Comparison of ENCODE assay signal across 9 cellular contexts in the genomic region with DNA sequence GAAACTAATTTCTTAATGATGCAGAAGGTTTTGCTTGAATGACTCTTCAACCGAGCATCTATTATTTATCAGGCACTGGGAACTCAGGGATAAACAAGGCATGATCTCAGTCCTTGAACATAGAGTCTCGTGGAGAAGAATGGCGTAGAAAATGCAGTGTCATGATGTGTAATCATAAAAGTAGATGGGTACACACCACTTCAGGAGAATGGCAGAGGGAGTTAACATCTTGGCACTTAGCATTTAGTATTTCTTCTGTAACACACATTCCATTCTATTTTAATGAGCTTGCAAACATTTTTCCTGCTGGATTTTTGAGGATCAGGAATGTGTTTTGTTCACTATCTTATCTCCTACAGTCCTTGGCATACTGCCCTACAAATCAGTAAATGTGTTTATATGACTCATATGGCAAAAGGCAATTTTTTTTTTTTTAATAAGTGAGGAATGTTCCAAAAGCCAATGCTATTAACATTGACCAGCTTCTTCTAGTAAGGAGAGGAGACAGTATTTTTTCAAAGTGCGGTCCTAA. TPM values are rescaled to one million over a fixed set of nuclear protein-coding genes. Genes with fewer than 3 reads are reported as not detected.
DNase-seq lines count a peak whose midpoint lies in the region; ATAC-seq, FAIRE-seq and TF ChIP-seq lines count a peak whose summit lies in the region.
"Had no signal": no experiment of that assay in that cellular context is flagged by ENCODE, and none has a peak within 500 bp of the region (broad histone marks: within the 10 kb centered on the region; RNA-seq: fewer than 3 reads in every experiment).

No MANE protein-coding gene starts in this region.

- TF ChIP-seq POLR2A in NB4 (IDR thresholded peaks at IDR 0.05; ENCODE audit: extremely low read depth, insufficient read length), result no peak

- no peak overlapping the region for H3K4me3 ChIP-seq in Caco-2 (ENCODE audit: low read depth, low read length)
- H3K4me3 ChIP-seq in NB4 (ENCODE audit: low read depth, low read length), result no peak overlapping the region
- peak overlapping the region in 2 of 3 experiments; percentile 45 to 54 for H3K4me3 ChIP-seq in keratinocyte (ENCODE audit: control insufficient read depth in 2 of 3, extremely low read depth in 1 of 3, insufficient read depth in 2 of 3, low read depth in 1 of 3, low read length in 3 of 3)

- no peaks in the 10 kb centered on the region for H3K36me3 ChIP-seq in Caco-2 (ENCODE audit: control insufficient read depth, insufficient read depth, low read length)
- no peaks in the 10 kb centered on the region for H3K36me3 ChIP-seq in keratinocyte (ENCODE audit: control insufficient read depth in 2 of 2, extremely low read depth in 1 of 2, insufficient read depth in 2 of 2, low read length in 2 of 2)

- intact Hi-C loops in Caco-2 (cut with micrococcal nuclease; ENCODE audit: unreplicated experiment), result loop anchor here (5.0 kb wide), 1 partner anchor 68 kb away; no protein-coding TSS in a partner anchor

- H4K20me1 ChIP-seq in keratinocyte (ENCODE audit: control insufficient read depth, extremely low read depth, insufficient read depth, low read length), result no peaks in the 10 kb centered on the region

- H3K4me1 ChIP-seq in Caco-2 (peaks cover 17% of the 10 kb centered on the region), keratinocyte (ENCODE audit: control insufficient read depth, extremely low read depth, insufficient read depth, low read length) (peaks cover 22% of the 10 kb centered on the region)

- H3K9me3 ChIP-seq in Caco-2, result no peaks in the 10 kb centered on the region
- no peaks in the 10 kb centered on the region for H3K9me3 ChIP-seq in keratinocyte (ENCODE audit: control insufficient read depth, low read depth, low read length)

- H3K27me3 ChIP-seq in Caco-2 (replicated peaks; ENCODE audit: control insufficient read depth, insufficient read depth, low read length), result no peaks in the 10 kb centered on the region
- H3K27me3 ChIP-seq in keratinocyte (ENCODE audit: control insufficient read depth, extremely low read depth, insufficient read depth, low read length), result no peaks in the 10 kb centered on the region

- no peak for TF ChIP-seq CTCF in Caco-2 (IDR thresholded peaks at IDR 0.05; ENCODE audit: insufficient read depth in 1 of 2, low read depth in 1 of 2, low read length in 1 of 2, severe bottlenecking in 1 of 2, unreplicated experiment in 1 of 2)
- no peak for TF ChIP-seq CTCF in NB4 (IDR thresholded peaks at IDR 0.05; ENCODE audit: low read depth, low read length)
- no peak for TF ChIP-seq CTCF in keratinocyte (optimal IDR thresholded peaks at IDR 0.05 in 1 of 3, IDR thresholded peaks at IDR 0.05 in 1 of 3, conservative IDR thresholded peaks at IDR 0.05 in 1 of 3; ENCODE audit: extremely low read depth in 1 of 3, insufficient read depth in 2 of 3, low read length in 3 of 3)
- no peak for TF ChIP-seq CTCF in type B pancreatic cell (conservative IDR thresholded peaks at IDR 0.05)

- ATAC-seq in HG03280 (IDR thresholded peaks at IDR 0.05; ENCODE audit: unreplicated experiment), result no peak
- no peak for ATAC-seq in GM19397 (IDR thresholded peaks at IDR 0.05; ENCODE audit: unreplicated experiment)
- ATAC-seq in GM19023 (IDR thresholded peaks at IDR 0.05; ENCODE audit: unreplicated experiment), result no peak

- POLR2A ChIA-PET in Caco-2 (lab: Charles Lee), result interaction anchor here (1.9 kb wide), 1 partner anchor 69 kb away, joined by 5 read pairs; no protein-coding TSS in a partner anchor

- H3K36me3 Mint-ChIP-seq in Caco-2 (ENCODE audit: insufficient read depth, unreplicated experiment) (no peaks in the 10 kb centered on the region), type B pancreatic cell (peaks cover 3% of the 10 kb centered on the region)

- no peaks in the 10 kb centered on the region for H3K9me3 Mint-ChIP-seq in Caco-2 (ENCODE audit: unreplicated experiment)
- no peaks in the 10 kb centered on the region for H3K9me3 Mint-ChIP-seq in type B pancreatic cell

- CTCF ChIA-PET in Caco-2 (lab: Charles Lee), result no interaction called here

- H3K9ac ChIP-seq in keratinocyte (ENCODE audit: control insufficient read depth, extremely low read depth, insufficient read depth, low read length), result peak overlapping the region; percentile 75

- no TSS peak for BruUV-seq in Caco-2 (replicated peaks; lab: Mats Ljungman, UMichigan)

- DNase-seq in Caco-2, result no peak
- DNase-seq in NB4 (ENCODE audit: low read depth), result peak; percentile 77
- DNase-seq in keratinocyte (ENCODE audit: low read depth, low spot score), result peak; percentile 86
- no peak for DNase-seq in type B pancreatic cell (ENCODE audit: extremely low spot score, unreplicated experiment)

- no peak overlapping the region for H2AFZ ChIP-seq in keratinocyte (ENCODE audit: control insufficient read depth, low read length)

- H3K4me3 Mint-ChIP-seq in Caco-2 (ENCODE audit: unreplicated experiment) (no peak overlapping the region), type B pancreatic cell (peak overlapping the region; percentile 1)

- H3K9me1 ChIP-seq in keratinocyte (ENCODE audit: control insufficient read depth, extremely low read depth, insufficient read depth, low read length), result no peaks in the 10 kb centered on the region

- peak; percentile 88 for FAIRE-seq in keratinocyte (lab: Jason Lieb, UNC)

- peak overlapping the region; percentile 2 for H3K27ac Mint-ChIP-seq in Caco-2 (ENCODE audit: unreplicated experiment)
- peak overlapping the region; percentile 86 for H3K27ac Mint-ChIP-seq in type B pancreatic cell

- H3K79me2 ChIP-seq in keratinocyte (ENCODE audit: control insufficient read depth, insufficient read depth, low read length), result no peaks in the 10 kb centered on the region

- dilution Hi-C loops in keratinocyte (cut with MboI; ENCODE audit: extremely low pct_ligation_motif_present, low sequenced_read_pairs), result loop anchor here (25.0 kb wide), 1 partner anchor 93 kb away; a partner anchor contains a TSS

- peak overlapping the region; percentile 76 for H3K4me2 ChIP-seq in keratinocyte (ENCODE audit: control insufficient read depth, extremely low read depth, insufficient read depth, low read depth, low read length)

- H3K4me1 Mint-ChIP-seq in Caco-2 (ENCODE audit: low read depth, unreplicated experiment), result peaks cover 23% of the 10 kb centered on the region
- peaks cover 14% of the 10 kb centered on the region for H3K4me1 Mint-ChIP-seq in type B pancreatic cell (ENCODE audit: unreplicated experiment)
- H3K4me1 Mint-ChIP-seq: neural crest cell had no signal

- H3K27ac ChIP-seq in adipose tissue (ENCODE audit: low read depth, low read length) (peak overlapping the region; percentile 60), keratinocyte (ENCODE audit: control insufficient read depth, insufficient read depth, low read length) (peak overlapping the region; percentile 95)

- H3K27me3 Mint-ChIP-seq in Caco-2 (ENCODE audit: insufficient read depth, unreplicated experiment), result no peaks in the 10 kb centered on the region
- peaks cover 3% of the 10 kb centered on the region for H3K27me3 Mint-ChIP-seq in type B pancreatic cell

- 14 to 33% (median 28%) methylated on average over 4 of the region's 4 CpGs for WGBS in adipose tissue, 3 donors

RNA-seq across cellular contexts. Expression of a gene that starts 3.8 kb away (rescaled TPM):
- total RNA-seq in Caco-2 (2022) (104 and 115 TPM in 2 replicates), type B pancreatic cell (ENCODE audit: low replicate concordance) (94.7 and 157 TPM in 2 replicates)
- polyA plus RNA-seq in adipose tissue (10 to 100 TPM; 12.7 to 72.1 (median 44.7) TPM), keratinocyte (41.5 to 88.9 TPM (median 65.6 TPM) in 3 replicates)
- polyA plus RNA-seq in keratinocyte (2011; ENCODE audit: low read depth), result 51.8 TPM
- 43.8 and 91.4 TPM in 2 replicates for polyA plus RNA-seq in keratinocyte (2011; cell fraction: cytosol; rRNA removed)
- 89.8 and 94.0 TPM in 2 replicates for polyA plus RNA-seq in keratinocyte (2011; cell fraction: nucleus; rRNA removed)
- 45.9 and 67.9 TPM in 2 replicates for polyA plus RNA-seq in keratinocyte (2012; ENCODE audit: low replicate concordance)
- 93.1 to 182 TPM (median 118 TPM) in 3 replicates for polyA minus RNA-seq in keratinocyte
- 34.3 TPM for polyA minus RNA-seq in keratinocyte (2011; cell fraction: cytosol; rRNA and poly(A)+ RNA removed)
- polyA minus RNA-seq in keratinocyte (2011; cell fraction: nucleus; rRNA and poly(A)+ RNA removed), result 83.6 and 130 TPM in 2 replicates

Comparison
In these comparisons a context has a peak if more than half of its experiments do, and no peak if none do; other contexts are left out.
1. DNase-seq: peak in NB4 (single experiment) and keratinocyte (single experiment); none in Caco-2 (0 of 2) and type B pancreatic cell (single experiment).
2. H3K4me3 ChIP-seq: peak in keratinocyte (2 of 3); none in Caco-2 (single experiment) and NB4 (single experiment).